Comparison of ENCODE assay signal across 1 cellular context in the genomic region with DNA sequence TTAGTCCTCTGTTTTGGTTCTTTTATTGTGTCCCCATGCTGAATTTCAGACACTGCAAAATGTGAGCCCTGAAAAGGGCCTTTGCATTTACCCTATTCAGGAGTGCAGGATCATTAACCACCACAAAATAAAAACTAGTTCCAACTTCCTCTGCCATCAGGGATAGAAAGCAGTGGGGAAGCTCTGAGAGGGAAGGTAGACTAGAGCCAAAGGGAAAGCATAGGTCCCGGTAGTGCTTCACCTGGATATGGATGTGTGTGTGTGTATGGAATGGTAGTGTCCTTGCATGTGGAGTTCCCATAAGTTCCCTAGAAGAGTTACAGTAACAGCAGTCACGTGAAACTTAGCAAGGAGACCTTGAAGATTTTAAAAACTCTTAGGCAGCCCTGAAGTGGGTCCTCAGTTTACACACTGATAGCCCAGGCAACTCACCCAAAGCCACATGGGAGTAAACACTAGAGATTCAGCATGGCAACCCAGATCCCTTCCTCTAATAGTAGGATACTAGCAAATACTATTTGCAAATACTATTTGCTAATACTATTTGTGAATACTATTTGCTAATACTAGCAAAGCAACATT.
TF ChIP-seq lines count a peak whose summit lies in the region.

No MANE protein-coding gene starts in this region.

TF ChIP-seq in WTC11, 78 proteins besides CTCF, POLR2A, EP300 and RAD21:
- TF ChIP-seq, protein P1, sequence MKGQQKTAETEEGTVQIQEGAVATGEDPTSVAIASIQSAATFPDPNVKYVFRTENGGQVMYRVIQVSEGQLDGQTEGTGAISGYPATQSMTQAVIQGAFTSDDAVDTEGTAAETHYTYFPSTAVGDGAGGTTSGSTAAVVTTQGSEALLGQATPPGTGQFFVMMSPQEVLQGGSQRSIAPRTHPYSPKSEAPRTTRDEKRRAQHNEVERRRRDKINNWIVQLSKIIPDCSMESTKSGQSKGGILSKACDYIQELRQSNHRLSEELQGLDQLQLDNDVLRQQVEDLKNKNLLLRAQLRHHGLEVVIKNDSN (CRISPR knock-in tag; IDR thresholded peaks at IDR 0.05), result no peak
- TF ChIP-seq FOXJ3 (CRISPR knock-in tag; IDR thresholded peaks at IDR 0.05; ENCODE audit: borderline replicate concordance) (no peak), NFATC4 (CRISPR knock-in tag; IDR thresholded peaks at IDR 0.05) (no peak), ZBTB21 (CRISPR knock-in tag; IDR thresholded peaks at IDR 0.05; ENCODE audit: borderline replicate concordance) (no peak), AR (CRISPR knock-in tag; IDR thresholded peaks at IDR 0.05) (no peak), SP1 (CRISPR knock-in tag; conservative IDR thresholded peaks at IDR 0.05) (no peak), CREM (CRISPR knock-in tag; IDR thresholded peaks at IDR 0.05) (no peak), USF2 (CRISPR knock-in tag; IDR thresholded peaks at IDR 0.05) (no peak), ZNF121 (CRISPR knock-in tag; IDR thresholded peaks at IDR 0.05) (no peak), ETV6 (CRISPR knock-in tag; IDR thresholded peaks at IDR 0.05) (no peak)
- TF ChIP-seq, protein P2, sequence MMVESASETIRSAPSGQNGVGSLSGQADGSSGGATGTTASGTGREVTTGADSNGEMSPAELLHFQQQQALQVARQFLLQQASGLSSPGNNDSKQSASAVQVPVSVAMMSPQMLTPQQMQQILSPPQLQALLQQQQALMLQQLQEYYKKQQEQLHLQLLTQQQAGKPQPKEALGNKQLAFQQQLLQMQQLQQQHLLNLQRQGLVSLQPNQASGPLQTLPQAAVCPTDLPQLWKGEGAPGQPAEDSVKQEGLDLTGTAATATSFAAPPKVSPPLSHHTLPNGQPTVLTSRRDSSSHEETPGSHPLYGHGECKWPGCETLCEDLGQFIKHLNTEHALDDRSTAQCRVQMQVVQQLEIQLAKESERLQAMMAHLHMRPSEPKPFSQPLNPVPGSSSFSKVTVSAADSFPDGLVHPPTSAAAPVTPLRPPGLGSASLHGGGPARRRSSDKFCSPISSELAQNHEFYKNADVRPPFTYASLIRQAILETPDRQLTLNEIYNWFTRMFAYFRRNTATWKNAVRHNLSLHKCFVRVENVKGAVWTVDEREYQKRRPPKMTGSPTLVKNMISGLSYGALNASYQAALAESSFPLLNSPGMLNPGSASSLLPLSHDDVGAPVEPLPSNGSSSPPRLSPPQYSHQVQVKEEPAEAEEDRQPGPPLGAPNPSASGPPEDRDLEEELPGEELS (CRISPR knock-in tag; IDR thresholded peaks at IDR 0.05), result no peak
- TF ChIP-seq, protein P3, sequence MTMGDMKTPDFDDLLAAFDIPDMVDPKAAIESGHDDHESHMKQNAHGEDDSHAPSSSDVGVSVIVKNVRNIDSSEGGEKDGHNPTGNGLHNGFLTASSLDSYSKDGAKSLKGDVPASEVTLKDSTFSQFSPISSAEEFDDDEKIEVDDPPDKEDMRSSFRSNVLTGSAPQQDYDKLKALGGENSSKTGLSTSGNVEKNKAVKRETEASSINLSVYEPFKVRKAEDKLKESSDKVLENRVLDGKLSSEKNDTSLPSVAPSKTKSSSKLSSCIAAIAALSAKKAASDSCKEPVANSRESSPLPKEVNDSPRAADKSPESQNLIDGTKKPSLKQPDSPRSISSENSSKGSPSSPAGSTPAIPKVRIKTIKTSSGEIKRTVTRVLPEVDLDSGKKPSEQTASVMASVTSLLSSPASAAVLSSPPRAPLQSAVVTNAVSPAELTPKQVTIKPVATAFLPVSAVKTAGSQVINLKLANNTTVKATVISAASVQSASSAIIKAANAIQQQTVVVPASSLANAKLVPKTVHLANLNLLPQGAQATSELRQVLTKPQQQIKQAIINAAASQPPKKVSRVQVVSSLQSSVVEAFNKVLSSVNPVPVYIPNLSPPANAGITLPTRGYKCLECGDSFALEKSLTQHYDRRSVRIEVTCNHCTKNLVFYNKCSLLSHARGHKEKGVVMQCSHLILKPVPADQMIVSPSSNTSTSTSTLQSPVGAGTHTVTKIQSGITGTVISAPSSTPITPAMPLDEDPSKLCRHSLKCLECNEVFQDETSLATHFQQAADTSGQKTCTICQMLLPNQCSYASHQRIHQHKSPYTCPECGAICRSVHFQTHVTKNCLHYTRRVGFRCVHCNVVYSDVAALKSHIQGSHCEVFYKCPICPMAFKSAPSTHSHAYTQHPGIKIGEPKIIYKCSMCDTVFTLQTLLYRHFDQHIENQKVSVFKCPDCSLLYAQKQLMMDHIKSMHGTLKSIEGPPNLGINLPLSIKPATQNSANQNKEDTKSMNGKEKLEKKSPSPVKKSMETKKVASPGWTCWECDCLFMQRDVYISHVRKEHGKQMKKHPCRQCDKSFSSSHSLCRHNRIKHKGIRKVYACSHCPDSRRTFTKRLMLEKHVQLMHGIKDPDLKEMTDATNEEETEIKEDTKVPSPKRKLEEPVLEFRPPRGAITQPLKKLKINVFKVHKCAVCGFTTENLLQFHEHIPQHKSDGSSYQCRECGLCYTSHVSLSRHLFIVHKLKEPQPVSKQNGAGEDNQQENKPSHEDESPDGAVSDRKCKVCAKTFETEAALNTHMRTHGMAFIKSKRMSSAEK (CRISPR knock-in tag; IDR thresholded peaks at IDR 0.05; ENCODE audit: borderline replicate concordance), result no peak
TF ChIP-seq in WTC11: peak in this region for 0.
